Comparison of ENCODE assay signal across 18 cellular contexts in the genomic region with DNA sequence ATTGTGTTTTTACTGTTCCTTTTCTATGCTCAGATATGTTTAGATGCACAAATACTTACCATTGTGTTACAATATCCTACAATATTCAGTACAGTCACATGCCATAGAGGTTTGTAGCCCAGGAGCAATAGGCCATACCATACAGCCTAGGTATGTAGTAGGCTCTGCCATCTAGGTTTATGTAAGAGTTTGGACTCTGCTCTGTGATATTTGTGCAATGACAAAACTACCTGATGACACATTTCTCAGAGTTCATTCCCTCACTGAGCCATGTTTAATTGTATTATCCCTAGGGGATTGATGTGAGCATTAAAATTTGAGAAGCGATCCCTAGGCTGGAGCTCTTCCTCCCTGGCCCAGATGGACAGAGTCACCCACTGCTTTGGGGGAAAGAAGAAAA.
"Had no signal": no experiment of that assay in that cellular context is flagged by ENCODE, and none has a peak within 500 bp of the region (broad histone marks: within the 10 kb centered on the region; RNA-seq: fewer than 3 reads in every experiment).

No MANE protein-coding gene starts in this region.

- H3K27me3 ChIP-seq: gastroesophageal sphincter, pancreas, transverse colon had no signal

- DNase-seq: effector CD4-positive, alpha-beta T cell; foreskin fibroblast; glutamatergic neuron; immature natural killer cell; left ventricle myocardium inferior; mesenchymal stem cell; midbrain; naive B cell; occipital lobe; pancreas; right cardiac atrium; stimulated activated CD4-positive, alpha-beta T cell treated with anti-CD3 and anti-CD28 coated beads, Interleukin-4, amount 100 ng/mL, for 1 hour; transverse colon had no signal

- H3K9me3 ChIP-seq: gastroesophageal sphincter, left ventricle myocardium inferior, pancreas, thoracic aorta, transverse colon had no signal

- H3K27ac ChIP-seq: coronary artery, gastroesophageal sphincter, left ventricle myocardium inferior, pancreas, thoracic aorta, transverse colon had no signal

- ATAC-seq: esophagus mucosa, gastroesophageal sphincter, pancreas, right cardiac atrium had no signal

- H3K4me1 ChIP-seq: left ventricle myocardium inferior, pancreas, transverse colon had no signal

- H3K4me3 ChIP-seq: coronary artery, gastroesophageal sphincter, left ventricle myocardium inferior, lung, pancreas, thoracic aorta, transverse colon had no signal

- H3K36me3 ChIP-seq: gastroesophageal sphincter, left ventricle myocardium inferior, pancreas, thoracic aorta, transverse colon had no signal
